8 cellular contexts compared by ENCODE assay signal in genomic region chr7:2231992-2232765, GRCh38. TPM values are rescaled to one million over a fixed set of nuclear protein-coding genes. Genes with fewer than 3 reads are reported as not detected.
DNase-seq lines count a peak whose midpoint lies in the region; TF ChIP-seq lines count a peak whose summit lies in the region.

No MANE protein-coding gene starts in this region.

- intact Hi-C loops in ascending aorta (cut with DNase I) = loop anchor here (5.0 kb wide), 2 partner anchors 55 to 660 kb away; partner anchors contain the start of gene PSMG3

- H3K4me3 ChIP-seq in ascending aorta = peak overlapping the region; percentile 81 to 87
- peak overlapping the region; percentile 79 for H3K4me3 ChIP-seq in iPS-20b (ENCODE audit: low read length)

- H3K36me3 ChIP-seq in ascending aorta (peaks cover 5 to 29% of the 10 kb centered on the region in 2 donors), iPS-20b (ENCODE audit: insufficient read depth, low read depth, low read length) (peaks cover 64% of the 10 kb centered on the region)

- H3K9ac ChIP-seq in iPS-20b (ENCODE audit: low read depth, low read length) = peak overlapping the region; percentile 74

- peaks cover 43% of the 10 kb centered on the region for H3K4me1 Mint-ChIP-seq in HFFc6 (ENCODE audit: low read depth)

- peak overlapping the region; percentile 63; the same call in 1 of the 2 replicates for H3K27ac Mint-ChIP-seq in HFFc6

- TF ChIP-seq CTCF in HFFc6 (IDR thresholded peaks at IDR 0.05) (peak; percentile 27; the same call in 1 of the 2 replicates), ascending aorta (IDR thresholded peaks at IDR 0.05) (no peak)

- H3K27ac ChIP-seq in ascending aorta = peak overlapping the region; percentile 39 to 46
- H3K27ac ChIP-seq in iPS-20b (ENCODE audit: low read length) = no peak overlapping the region

- peak overlapping the region; percentile 90 for H3K4me3 Mint-ChIP-seq in HFFc6

- no peaks in the 10 kb centered on the region for H3K27me3 ChIP-seq in ascending aorta
- no peaks in the 10 kb centered on the region for H3K27me3 ChIP-seq in iPS-20b (ENCODE audit: insufficient read depth, low read length)

- DNase-seq in DMS 273 (lab: John Stamatoyannopoulos, UW; ENCODE audit: unreplicated experiment) = peak; percentile 75
- DNase-seq in DMS 273 treated with DMSO at 0.1 percent for 48 hours (lab: John Stamatoyannopoulos, UW) = no peak
- no peak for DNase-seq in HFFc6
- peak; percentile 25 for DNase-seq in NCI-H1105 treated with DMSO at 0.1 percent for 48 hours (lab: John Stamatoyannopoulos, UW)
- no peak for DNase-seq in ascending aorta (ENCODE audit: low spot score in 2 of 2)
- DNase-seq in stimulated activated CD4-positive, alpha-beta T cell treated with anti-CD3 and anti-CD28 coated beads, Interleukin-4, amount 100 ng/mL, for 24 hours = peak; percentile 15
- DNase-seq in NCI-H345 treated with DMSO at 0.1 percent for 48 hours (lab: John Stamatoyannopoulos, UW; ENCODE audit: unreplicated experiment) = no peak

- H3K36me3 Mint-ChIP-seq in HFFc6 (ENCODE audit: low read depth) = peaks cover 15% of the 10 kb centered on the region

- H3K4me1 ChIP-seq in ascending aorta (peaks cover 2 to 17% of the 10 kb centered on the region in 2 donors), iPS-20b (ENCODE audit: insufficient read depth, low read length) (0 out of 2 replicates have a peak, but pooled peaks cover 4% of the 10 kb centered on the region)

- no peaks in the 10 kb centered on the region for H3K9me3 ChIP-seq in ascending aorta
- H3K9me3 ChIP-seq in iPS-20b (ENCODE audit: insufficient read depth, low read depth, low read length) = no peaks in the 10 kb centered on the region

- no peaks in the 10 kb centered on the region for H3K9me3 Mint-ChIP-seq in HFFc6

- no peaks in the 10 kb centered on the region for H3K27me3 Mint-ChIP-seq in HFFc6 (ENCODE audit: insufficient read depth)

RNA-seq across cellular contexts. Expression of gene MAD1L1, which starts 0.6 kb away (rescaled TPM):
- 10 to 100 TPM; 34.6 to 44.8 (median 40.2) TPM for total RNA-seq in HFFc6 (2021; fragmentation: NEBNext Ultra II Directional; extraction: Animal tissue kit (Norgen Biotek cat#: 25700))
- 59.6 TPM for total RNA-seq in ascending aorta

RNA-seq across cellular contexts. Expression of gene MRM2, which starts 9.8 kb away (rescaled TPM):
- total RNA-seq in HFFc6 (2021; fragmentation: NEBNext Ultra II Directional; extraction: Animal tissue kit (Norgen Biotek cat#: 25700)) = 10 to 100 TPM; 25.9 to 30.5 (median 27.5) TPM
- total RNA-seq in ascending aorta = 6.7 TPM

RNA-seq across cellular contexts. Expression of gene NUDT1, which starts 9.8 kb away (rescaled TPM):
- total RNA-seq in HFFc6 (2021; fragmentation: NEBNext Ultra II Directional; extraction: Animal tissue kit (Norgen Biotek cat#: 25700)) = 10 to 100 TPM; 35.6 to 57.6 (median 45.9) TPM
- total RNA-seq in ascending aorta = 9.0 TPM

Comparison
In these comparisons a context has a peak if more than half of its experiments do, and no peak if none do; other contexts are left out.
1. DNase-seq: peak in DMS 273 (single experiment), NCI-H1105 treated with DMSO at 0.1 percent for 48 hours (single experiment) and stimulated activated CD4-positive, alpha-beta T cell treated with anti-CD3 and anti-CD28 coated beads, Interleukin-4, amount 100 ng/mL, for 24 hours (single experiment); none in DMS 273 treated with DMSO at 0.1 percent for 48 hours (single experiment), HFFc6 (single experiment), ascending aorta (0 of 2) and NCI-H345 treated with DMSO at 0.1 percent for 48 hours (single experiment).